In the genomic region with DNA sequence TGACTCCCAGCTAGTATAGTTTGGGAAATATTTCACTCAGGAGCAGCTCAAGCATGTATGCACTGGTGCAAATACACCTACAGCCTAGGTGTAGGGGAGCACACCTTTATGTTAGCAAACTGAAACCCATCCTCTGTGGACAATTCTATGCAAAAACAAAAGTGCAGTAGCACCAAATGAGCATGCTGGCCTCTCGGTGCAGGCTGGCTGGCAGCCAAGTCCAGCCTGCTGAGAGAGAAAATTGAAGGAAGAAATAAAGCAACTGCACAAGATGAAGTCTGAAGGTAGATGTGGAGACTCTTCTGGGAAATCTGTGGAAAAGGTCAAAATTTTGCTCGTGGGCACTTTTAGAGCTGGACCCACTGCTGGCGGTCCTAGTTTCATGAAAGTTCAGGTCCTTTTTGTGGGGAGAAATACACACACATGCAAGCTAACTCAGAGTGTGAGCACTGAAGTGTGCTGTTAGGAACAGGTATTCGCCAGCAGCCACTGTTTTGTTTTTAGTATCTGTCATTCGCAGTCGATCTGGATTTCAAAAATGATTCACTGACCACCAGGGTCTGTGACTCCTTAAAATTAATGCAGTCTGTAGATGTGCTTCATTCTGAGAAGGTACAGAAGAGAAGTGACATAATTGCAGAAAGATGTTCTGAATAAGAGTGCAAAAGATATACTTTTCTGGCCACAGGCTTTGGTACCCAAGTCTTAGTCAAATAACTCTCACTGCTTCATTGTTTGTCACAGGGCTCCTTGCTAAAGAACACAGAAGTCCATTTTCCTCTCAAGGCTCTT, we compare ENCODE assay signal across 33 cellular contexts.
DNase-seq lines count a peak whose midpoint lies in the region; ATAC-seq and TF ChIP-seq lines count a peak whose summit lies in the region.
"Had no signal": no experiment of that assay in that cellular context is flagged by ENCODE, and none has a peak within 500 bp of the region (broad histone marks: within the 10 kb centered on the region; RNA-seq: fewer than 3 reads in every experiment).

No MANE protein-coding gene starts in this region.

- CTCF ChIA-PET in mammary epithelial cell (lab: Charles Lee; ENCODE audit: low non-redundant PET) = no interaction called here

- WGBS in thyroid gland, 2 donors = 22 to 26% methylated on average over 6 of the region's 6 CpGs
- WGBS in mammary epithelial cell (ENCODE audit: low coverage, missing lambda C conversion rate) = 58% methylated on average over 6 of the region's 6 CpGs

- no peak overlapping the region for H3K9ac ChIP-seq in mammary epithelial cell (ENCODE audit: insufficient read depth, low read length)
- H3K9ac ChIP-seq: KMS-11, neural progenitor cell, parathyroid adenoma had no signal

- no peak overlapping the region for H3K4me2 ChIP-seq in mammary epithelial cell (ENCODE audit: insufficient read depth, low read depth, low read length)
- H3K4me2 ChIP-seq: KMS-11, neural progenitor cell had no signal

- intact Hi-C loops in thyroid gland (cut with DNase I) = no loop called here
- intact Hi-C loops in mammary epithelial cell (cut with micrococcal nuclease) = no loop called here

- dilution Hi-C loops in mammary epithelial cell (cut with HindIII; ENCODE audit: low sequenced_read_pairs) = no loop called here

- H3K79me2 ChIP-seq in mammary epithelial cell (ENCODE audit: insufficient read depth, low read length) = no peaks in the 10 kb centered on the region
- H3K79me2 ChIP-seq: parathyroid adenoma had no signal

- H2AFZ ChIP-seq in mammary epithelial cell (ENCODE audit: low read depth, low read length) = no peak overlapping the region
- H2AFZ ChIP-seq: neural progenitor cell, parathyroid adenoma had no signal

- no TSS peak for BruUV-seq in mammary epithelial cell (replicated peaks; lab: Mats Ljungman, UMichigan)

- TF ChIP-seq POLR2A in thyroid gland (IDR thresholded peaks at IDR 0.05) = no peak

- no peaks in the 10 kb centered on the region for H3K36me3 ChIP-seq in thyroid gland
- no peaks in the 10 kb centered on the region for H3K36me3 ChIP-seq in mammary epithelial cell (ENCODE audit: insufficient read depth, low read length)
- H3K36me3 ChIP-seq: heart left ventricle, neural progenitor cell, upper lobe of left lung, WERI-Rb-1 had no signal

- no peak for ATAC-seq in HG03457 (IDR thresholded peaks at IDR 0.05; ENCODE audit: unreplicated experiment)
- ATAC-seq: activated T-cell treated with anti-CD3 and anti-CD28 coated beads, Interleukin-2, amount 50 U/mL, for 4 hours; esophagus mucosa; heart left ventricle; right cardiac atrium had no signal

- H3K4me3 ChIP-seq in thyroid gland (replicated peaks in 1 of 3) = no peak overlapping the region
- no peak overlapping the region for H3K4me3 ChIP-seq in mammary epithelial cell (replicated peaks in 1 of 3; ENCODE audit: insufficient read depth in 1 of 3, low read depth in 2 of 3, low read length in 3 of 3)
- H3K4me3 ChIP-seq: heart left ventricle, neural progenitor cell, upper lobe of left lung had no signal

- H4K20me1 ChIP-seq in mammary epithelial cell (ENCODE audit: insufficient read depth, low read length) = no peaks in the 10 kb centered on the region

- H3K9me3 ChIP-seq in thyroid gland (no peaks in the 10 kb centered on the region), mammary epithelial cell (replicated peaks; ENCODE audit: insufficient read depth, low read length) (no peaks in the 10 kb centered on the region)

- no peaks in the 10 kb centered on the region for H3K27me3 ChIP-seq in thyroid gland
- H3K27me3 ChIP-seq in mammary epithelial cell (ENCODE audit: insufficient read depth, low read length) = no peaks in the 10 kb centered on the region
- H3K27me3 ChIP-seq: neural progenitor cell, upper lobe of left lung had no signal

- H3K4me1 ChIP-seq in thyroid gland = peaks cover 0 to 4% of the 10 kb centered on the region in 2 donors
- no peaks in the 10 kb centered on the region for H3K4me1 ChIP-seq in mammary epithelial cell (ENCODE audit: insufficient read depth, low read length)
- H3K4me1 ChIP-seq: heart left ventricle, neural progenitor cell, parathyroid adenoma, upper lobe of left lung had no signal

- H3K27ac ChIP-seq in thyroid gland = no peak overlapping the region
- H3K27ac ChIP-seq in mammary epithelial cell (ENCODE audit: insufficient read depth, low read depth, low read length) = no peak overlapping the region
- H3K27ac ChIP-seq: heart left ventricle, KMS-11, neural progenitor cell, parathyroid adenoma, upper lobe of left lung, WERI-Rb-1 had no signal

- in situ Hi-C loops in mammary epithelial cell (cut with MboI; ENCODE audit: low sequenced_read_pairs in 2 of 2) = no loop called here

- DNase-seq in NCI-H2227 (lab: John Stamatoyannopoulos, UW; ENCODE audit: unreplicated experiment) (peak; percentile 40), NCI-H2227 treated with DMSO at 0.1 percent for 48 hours (lab: John Stamatoyannopoulos, UW) (no peak), NCI-H128 (lab: John Stamatoyannopoulos, UW; ENCODE audit: unreplicated experiment) (peak; percentile 10), OCI-M1 (lab: John Stamatoyannopoulos, UW) (peak; percentile 8), thyroid gland (peak; percentile 46 to 59), Ammon's horn (ENCODE audit: low spot score) (no peak), mammary epithelial cell (no peak)
- DNase-seq: activated CD4-positive, alpha-beta T cell treated with anti-CD3 and anti-CD28 coated beads, Interleukin-2, amount 10 ng/mL, durations not matched to agents 24 days and 14 days; activated gamma-delta T cell treated with Interleukin-2 at 50 U/mL for 16 hours; activated T-cell treated with anti-CD3 and anti-CD28 coated beads, Interleukin-2, amount 50 U/mL, for 4 hours; C1 segment of cervical spinal cord; caudate nucleus; EL; foreskin fibroblast; H7; heart left ventricle; kidney glomerular epithelial cell; mesenchymal stem cell; NCI-H1694 treated with DMSO at 0.1 percent for 48 hours; NCI-H446 treated with DMSO at 0.1 percent for 48 hours; NK-92 treated with Interleukin-12 subunit alpha and Interleukin-12 subunit beta, amount 100 ng/mL, for 24 hours; right cardiac atrium; SHP77 treated with DMSO at 0.1 percent for 48 hours; stimulated activated CD4-positive, alpha-beta T cell treated with anti-CD3 and anti-CD28 coated beads, Interleukin-4, amount 100 ng/mL, for 1 hour; SW 1271; T-helper 9 cell; upper lobe of left lung; WERI-Rb-1 had no signal

- no peak for TF ChIP-seq CTCF in thyroid gland (IDR thresholded peaks at IDR 0.05)
- no peak for TF ChIP-seq CTCF in mammary epithelial cell (conservative IDR thresholded peaks at IDR 0.05 in 1 of 2, IDR thresholded peaks at IDR 0.05 in 1 of 2; ENCODE audit: extremely low read depth in 1 of 2, insufficient read depth in 1 of 2, low read depth in 1 of 2, low read length in 2 of 2)

Comparison
In these comparisons a context has a peak if more than half of its experiments do, and no peak if none do; other contexts are left out.
1. DNase-seq: peak in NCI-H2227 (single experiment), NCI-H128 (single experiment), OCI-M1 (single experiment) and thyroid gland (2 of 2); none in NCI-H2227 treated with DMSO at 0.1 percent for 48 hours (single experiment), Ammon's horn (single experiment) and mammary epithelial cell (single experiment).